Comparison of ENCODE assay signal across 32 cellular contexts in the genomic region with DNA sequence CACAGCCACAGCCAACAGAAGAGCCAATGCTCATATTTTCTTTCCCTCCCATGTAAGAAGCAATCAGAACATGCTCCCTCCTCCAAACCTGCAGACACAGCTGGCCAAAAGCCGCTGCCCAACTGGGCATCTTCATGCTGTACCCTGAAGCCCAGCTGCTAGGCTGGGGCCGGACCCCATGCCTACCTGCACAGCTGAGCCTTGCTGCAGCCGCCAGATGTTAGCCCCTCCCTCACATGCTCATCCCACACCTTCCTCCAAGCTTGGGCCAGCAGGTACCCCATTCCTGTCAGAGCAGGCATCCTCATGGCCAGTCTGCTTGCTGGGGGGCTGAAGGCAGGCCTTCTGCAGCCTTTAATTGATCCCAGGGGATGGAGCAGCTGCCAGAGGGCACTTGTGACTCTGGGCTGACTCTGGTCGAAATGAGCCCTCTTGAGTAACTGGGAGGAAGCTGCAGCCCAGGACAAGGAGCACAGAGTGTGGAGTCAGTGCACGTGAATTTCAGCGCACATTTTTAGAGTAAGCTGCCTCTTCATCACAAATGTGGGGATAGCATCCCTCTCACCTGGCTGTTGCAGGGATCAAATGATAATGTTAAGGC. TPM values are rescaled to one million over a fixed set of nuclear protein-coding genes. Genes with fewer than 3 reads are reported as not detected.
DNase-seq lines count a peak whose midpoint lies in the region; ATAC-seq, FAIRE-seq and TF ChIP-seq lines count a peak whose summit lies in the region.
"Had no signal": no experiment of that assay in that cellular context is flagged by ENCODE, and none has a peak within 500 bp of the region (broad histone marks: within the 10 kb centered on the region; RNA-seq: fewer than 3 reads in every experiment).

No MANE protein-coding gene starts in this region.

- H3K4me1 Mint-ChIP-seq in astrocyte (ENCODE audit: low read depth, unreplicated experiment): no peaks in the 10 kb centered on the region
- H3K4me1 Mint-ChIP-seq: activated CD4-positive, alpha-beta memory T cell treated with anti-CD3 and anti-CD28 coated beads, Interleukin-2, amount 10 ng/mL, durations not matched to agents 7 days and 5 days; activated naive CD8-positive, alpha-beta T cell treated with anti-CD3 and anti-CD28 coated beads for 36 hours; natural killer cell; stimulated activated naive B cell treated with anti-CD40 and anti-IgM and Interleukin-4, amounts not matched to agents 10 μg/mL and 1 μg/mL and 100 μg/mL, for 72 hours had no signal

- TF ChIP-seq CTCF in astrocyte (IDR thresholded peaks at IDR 0.05; ENCODE audit: insufficient read depth, low read depth, low read length): no peak

- H3K4me3 ChIP-seq in astrocyte (ENCODE audit: insufficient read depth, low read depth, low read length): no peak overlapping the region
- H3K4me3 ChIP-seq: MG63, suprapubic skin had no signal

- no peaks in the 10 kb centered on the region for H3K4me1 ChIP-seq in astrocyte (ENCODE audit: insufficient read depth, low read length)

- peaks cover 3% of the 10 kb centered on the region for H3K36me3 ChIP-seq in astrocyte (ENCODE audit: insufficient read depth, low read length)

- H3K79me2 ChIP-seq in astrocyte (ENCODE audit: insufficient read depth, low read length): peaks cover 3% of the 10 kb centered on the region

- H3K27ac Mint-ChIP-seq in astrocyte (ENCODE audit: unreplicated experiment): peak overlapping the region; percentile 12
- H3K27ac Mint-ChIP-seq: activated CD4-positive, alpha-beta memory T cell treated with anti-CD3 and anti-CD28 coated beads, Interleukin-2, amount 10 ng/mL, durations not matched to agents 7 days and 5 days; activated naive CD8-positive, alpha-beta T cell treated with anti-CD3 and anti-CD28 coated beads for 36 hours; CD4-positive, CD25-positive, alpha-beta regulatory T cell; natural killer cell; stimulated activated naive B cell treated with anti-CD40 and anti-IgM and Interleukin-4, amounts not matched to agents 10 μg/mL and 1 μg/mL and 100 μg/mL, for 72 hours had no signal

- no peaks in the 10 kb centered on the region for H3K27me3 ChIP-seq in astrocyte (ENCODE audit: insufficient read depth, low read length)
- H3K27me3 ChIP-seq: MG63, suprapubic skin had no signal

- no peak for ATAC-seq in GM18858 (IDR thresholded peaks at IDR 0.05; ENCODE audit: unreplicated experiment)
- ATAC-seq: esophagus mucosa; natural killer cell; stimulated activated naive B cell treated with anti-CD40 and anti-IgM and Interleukin-4, amounts not matched to agents 10 μg/mL and 1 μg/mL and 100 μg/mL, for 72 hours had no signal

- no peak overlapping the region for H3K4me2 ChIP-seq in astrocyte (ENCODE audit: low read length)

- FAIRE-seq in astrocyte (lab: Jason Lieb, UNC): no peak
- FAIRE-seq: A204.1, frontal cortex, RCC 7860, small intestine, urothelium cell line had no signal

- no peaks in the 10 kb centered on the region for H3K27me3 Mint-ChIP-seq in astrocyte (ENCODE audit: low read depth, unreplicated experiment)
- H3K27me3 Mint-ChIP-seq: activated CD4-positive, alpha-beta memory T cell treated with anti-CD3 and anti-CD28 coated beads, Interleukin-2, amount 10 ng/mL, durations not matched to agents 7 days and 5 days; activated naive CD8-positive, alpha-beta T cell treated with anti-CD3 and anti-CD28 coated beads for 36 hours; CD4-positive, CD25-positive, alpha-beta regulatory T cell; stimulated activated naive B cell treated with anti-CD40 and anti-IgM and Interleukin-4, amounts not matched to agents 10 μg/mL and 1 μg/mL and 100 μg/mL, for 72 hours had no signal

- H2AFZ ChIP-seq in astrocyte (ENCODE audit: low read depth, low read length): no peak overlapping the region

- H3K9ac ChIP-seq in astrocyte (ENCODE audit: low read length): no peak overlapping the region

- H3K27ac ChIP-seq in astrocyte (ENCODE audit: low read depth, low read length): no peak overlapping the region
- H3K27ac ChIP-seq: suprapubic skin had no signal

- DNase-seq in activated CD8-positive, alpha-beta memory T cell treated with anti-CD3 and anti-CD28 coated beads for 24 hours: peak; percentile 35
- no peak for DNase-seq in activated CD8-positive, alpha-beta memory T cell treated with anti-CD3 and anti-CD28 coated beads, Interleukin-2, amount 50 U/mL, for 4 hours
- DNase-seq in astrocyte (ENCODE audit: low read depth) (no peak), mucosa of gallbladder (ENCODE audit: low spot score) (peak; percentile 6), ureter (ENCODE audit: low spot score) (peak; percentile 25), NCI-H2029 treated with DMSO at 0.1 percent for 48 hours (lab: John Stamatoyannopoulos, UW) (no peak), NCI-H2081 treated with DMSO at 0.1 percent for 48 hours (lab: John Stamatoyannopoulos, UW) (no peak)
- DNase-seq: activated CD4-positive, alpha-beta memory T cell treated with anti-CD3 and anti-CD28 coated beads, Interleukin-2, amount 10 ng/mL, durations not matched to agents 7 days and 5 days; activated naive CD8-positive, alpha-beta T cell treated with anti-CD3 and anti-CD28 coated beads for 36 hours; activated T-cell treated with anti-CD3 and anti-CD28 coated beads for 4 hours; Calu3; CD4-positive, CD25-positive, alpha-beta regulatory T cell; cortex of kidney; GOT3; KBM-7; MG63; natural killer cell; NCI-H1105 treated with DMSO at 0.1 percent for 48 hours; NCI-H1930; NCI-H2227 treated with DMSO at 0.1 percent for 48 hours; occipital lobe; SIG-M5; small intestine; stimulated activated naive B cell treated with anti-CD40 and anti-IgM and Interleukin-4, amounts not matched to agents 10 μg/mL and 1 μg/mL and 100 μg/mL, for 72 hours; SW 1271 had no signal

- H3K9me3 ChIP-seq in astrocyte (ENCODE audit: insufficient read depth, low read depth, low read length): no peaks in the 10 kb centered on the region
- H3K9me3 ChIP-seq: MG63, suprapubic skin had no signal

- H4K20me1 ChIP-seq in astrocyte (ENCODE audit: insufficient read depth, low read length): peaks cover 16% of the 10 kb centered on the region

- H3K9me3 Mint-ChIP-seq in astrocyte (ENCODE audit: unreplicated experiment): no peaks in the 10 kb centered on the region
- H3K9me3 Mint-ChIP-seq: activated CD4-positive, alpha-beta memory T cell treated with anti-CD3 and anti-CD28 coated beads, Interleukin-2, amount 10 ng/mL, durations not matched to agents 7 days and 5 days; activated naive CD8-positive, alpha-beta T cell treated with anti-CD3 and anti-CD28 coated beads for 36 hours; CD4-positive, CD25-positive, alpha-beta regulatory T cell; natural killer cell; stimulated activated naive B cell treated with anti-CD40 and anti-IgM and Interleukin-4, amounts not matched to agents 10 μg/mL and 1 μg/mL and 100 μg/mL, for 72 hours had no signal

- H3K36me3 Mint-ChIP-seq in astrocyte (ENCODE audit: low read depth, unreplicated experiment): peaks cover 19% of the 10 kb centered on the region
- H3K36me3 Mint-ChIP-seq: natural killer cell had no signal

- peak overlapping the region; percentile 54 for H3K4me3 Mint-ChIP-seq in astrocyte (ENCODE audit: unreplicated experiment)
- H3K4me3 Mint-ChIP-seq: activated CD4-positive, alpha-beta memory T cell treated with anti-CD3 and anti-CD28 coated beads, Interleukin-2, amount 10 ng/mL, durations not matched to agents 7 days and 5 days; activated naive CD8-positive, alpha-beta T cell treated with anti-CD3 and anti-CD28 coated beads for 36 hours; CD4-positive, CD25-positive, alpha-beta regulatory T cell; natural killer cell; stimulated activated naive B cell treated with anti-CD40 and anti-IgM and Interleukin-4, amounts not matched to agents 10 μg/mL and 1 μg/mL and 100 μg/mL, for 72 hours had no signal

RNA-seq across cellular contexts. Expression of gene ANKS6, which starts 10.9 kb away (rescaled TPM):
- total RNA-seq in astrocyte: 15.6 and 16.7 TPM in 2 replicates
- total RNA-seq in mucosa of gallbladder: 22.6 TPM
- total RNA-seq in ureter: 38.1 TPM

RNA-seq across cellular contexts. Expression of gene GALNT12, which starts 22.0 kb away (rescaled TPM):
- total RNA-seq in astrocyte (1.7 TPM in 2 replicates), mucosa of gallbladder (28.6 TPM), ureter (38.5 TPM)

Comparison
In these comparisons a context has a peak if more than half of its experiments do, and no peak if none do; other contexts are left out.
1. DNase-seq: peak in activated CD8-positive, alpha-beta memory T cell treated with anti-CD3 and anti-CD28 coated beads for 24 hours (single experiment), mucosa of gallbladder (single experiment) and ureter (single experiment); none in activated CD8-positive, alpha-beta memory T cell treated with anti-CD3 and anti-CD28 coated beads, Interleukin-2, amount 50 U/mL, for 4 hours (single experiment), astrocyte (single experiment), NCI-H2029 treated with DMSO at 0.1 percent for 48 hours (single experiment) and NCI-H2081 treated with DMSO at 0.1 percent for 48 hours (single experiment).
2. RNA of gene GALNT12, which starts 22.0 kb away (total RNA-seq): 38.5 TPM in ureter (single experiment) and 28.6 TPM in mucosa of gallbladder (single experiment); 1.7 TPM in astrocyte; every median in the first group is over 10 times any median in the second.